Comparison of ENCODE assay signal across 9 cellular contexts in genomic region chr2:70993689-70993986, GRCh38. TPM values are rescaled to one million over a fixed set of nuclear protein-coding genes. Genes with fewer than 3 reads are reported as not detected.
DNase-seq lines count a peak whose midpoint lies in the region; ATAC-seq and TF ChIP-seq lines count a peak whose summit lies in the region.
"Had no signal": no experiment of that assay in that cellular context is flagged by ENCODE, and none has a peak within 500 bp of the region (broad histone marks: within the 10 kb centered on the region; RNA-seq: fewer than 3 reads in every experiment).

No MANE protein-coding gene starts in this region.

- no peak for TF ChIP-seq CTCF in AG04450 (IDR thresholded peaks at IDR 0.05; ENCODE audit: low read depth, low read length)
- TF ChIP-seq CTCF in colonic mucosa (IDR thresholded peaks at IDR 0.05) = no peak

- no peaks in the 10 kb centered on the region for H3K27me3 Mint-ChIP-seq in naive B cell

- no peaks in the 10 kb centered on the region; the same call in 1 of the 2 replicates for H3K9me3 ChIP-seq in AG04450 (ENCODE audit: control insufficient read depth, insufficient read depth, low read length)
- H3K9me3 ChIP-seq in HUES64 (ENCODE audit: insufficient read depth, low read depth, low read length) = no peaks in the 10 kb centered on the region
- no peaks in the 10 kb centered on the region for H3K9me3 ChIP-seq in colonic mucosa

- H3K4me1 ChIP-seq in HUES64 (ENCODE audit: insufficient read depth, low read length) (peaks cover 8% of the 10 kb centered on the region; the same call in 1 of the 2 replicates), colonic mucosa (peaks cover 9% of the 10 kb centered on the region)

- H3K27ac ChIP-seq in AG04450 (ENCODE audit: low read depth, low read length) (no peak overlapping the region), HUES64 (ENCODE audit: low read depth, low read length) (no peak overlapping the region), colonic mucosa (no peak overlapping the region)
- H3K27ac ChIP-seq: epithelial cell of prostate had no signal

- H3K4me3 ChIP-seq in AG04450 (ENCODE audit: low read depth, low read length) = peak overlapping the region; percentile 78
- peak overlapping the region; percentile 82 for H3K4me3 ChIP-seq in HUES64 (ENCODE audit: low read length)
- H3K4me3 ChIP-seq in colonic mucosa = peak overlapping the region; percentile 99

- H3K27me3 ChIP-seq in AG04450 (ENCODE audit: control insufficient read depth, insufficient read depth, low read length) = no peaks in the 10 kb centered on the region
- peaks cover 7% of the 10 kb centered on the region for H3K27me3 ChIP-seq in HUES64 (ENCODE audit: insufficient read depth, low read length)
- H3K27me3 ChIP-seq in colonic mucosa = no peaks in the 10 kb centered on the region

- peaks cover 0 to 3% of the 10 kb centered on the region in 2 donors for H3K36me3 Mint-ChIP-seq in naive B cell

- peaks cover 19% of the 10 kb centered on the region for H3K36me3 ChIP-seq in HUES64 (ENCODE audit: insufficient read depth, low read length)
- peaks cover 5% of the 10 kb centered on the region for H3K36me3 ChIP-seq in colonic mucosa

- WGBS in HUES64 = 85% methylated on average over 2 of the region's 2 CpGs

- H3K9ac ChIP-seq in HUES64 (ENCODE audit: low read depth, low read length) = peak overlapping the region; percentile 68; the same call in 1 of the 2 replicates
- H3K9ac ChIP-seq in colonic mucosa (ENCODE audit: low read depth in 2 of 2, low read length in 2 of 2) = peak overlapping the region; percentile 81 to 93

- POLR2A ChIA-PET in AG04450 (lab: Yijun Ruan, JAX) = interaction anchor here (1.5 kb wide), 1 partner anchor 9 kb away, joined by 3 read pairs; no protein-coding TSS in a partner anchor

- no peaks in the 10 kb centered on the region for H3K9me3 Mint-ChIP-seq in naive B cell

- H3K4me1 Mint-ChIP-seq in naive B cell = peaks cover 30 to 44% (median 38%) of the 10 kb centered on the region in 3 donors

- H3K27ac Mint-ChIP-seq in naive B cell = peak overlapping the region in 5 of 6 donors; percentile 91 to 98 (median 94)

- no peak for DNase-seq in AG04450 (ENCODE audit: low read depth, low spot score)
- no peak for DNase-seq in colonic mucosa
- DNase-seq in naive B cell = no peak
- no peak for DNase-seq in effector CD8-positive, alpha-beta T cell (lab: John Stamatoyannopoulos, UW)
- DNase-seq in T1000 (lab: John Stamatoyannopoulos, UW) = no peak

- intact Hi-C loops in colonic mucosa (cut with DNase I) = no loop called here

- CTCF ChIA-PET in AG04450 (lab: Charles Lee) = interaction anchor here (1.5 to 2.8 kb wide), 3 partner anchors 8 to 45 kb away, joined by 5 to 14 read pairs (median 8); partner anchors contain the start of gene ANKRD53

- ATAC-seq in naive B cell (ENCODE audit: low read depth in 2 of 2) (no peak), GM18520 (IDR thresholded peaks at IDR 0.05; ENCODE audit: unreplicated experiment) (no peak), HG02588 (IDR thresholded peaks at IDR 0.05; ENCODE audit: unreplicated experiment) (no peak)

- peak overlapping the region; percentile 92 to 100 (median 98) for H3K4me3 Mint-ChIP-seq in naive B cell

RNA-seq across cellular contexts. Expression of gene TEX261, which starts 1.0 kb away (rescaled TPM):
- polyA plus RNA-seq in AG04450 (2011; rRNA removed) (106 and 119 TPM in 2 replicates), naive B cell (ENCODE audit: low read depth in 6 of 6) (10 to 100 TPM; 22.5 to 39.2 (median 31.4) TPM)
- polyA minus RNA-seq in AG04450 (2011; rRNA and poly(A)+ RNA removed) = 94.7 and 123 TPM in 2 replicates
- polyA plus RNA-seq in HUES64 (2013, experiment 1 of 2) = 22.2 TPM
- polyA plus RNA-seq in HUES64 (2013, experiment 2 of 2) = 21.3 TPM
- 10 to 100 TPM; 43.6 to 58.8 TPM for total RNA-seq in colonic mucosa

RNA-seq across cellular contexts. Expression of gene ANKRD53, which starts 15.2 kb away (rescaled TPM):
- polyA plus RNA-seq in AG04450 (2011; rRNA removed) (0.72 and 1.1 TPM in 2 replicates), naive B cell (ENCODE audit: low read depth in 6 of 6) (not detected)
- 2.1 and 3.6 TPM in 2 replicates for polyA minus RNA-seq in AG04450 (2011; rRNA and poly(A)+ RNA removed)
- 0.55 TPM for polyA plus RNA-seq in HUES64 (2013, experiment 1 of 2)
- 0.63 TPM for polyA plus RNA-seq in HUES64 (2013, experiment 2 of 2)
- under 1 TPM in 1 of 2 donors, not detected in 1; 0.40 TPM for total RNA-seq in colonic mucosa

RNA-seq across cellular contexts. Expression of gene ATP6V1B1, which starts 57.9 kb away (rescaled TPM):
- polyA plus RNA-seq in AG04450 (2011; rRNA removed) (0.57 and 0.82 TPM in 2 replicates), naive B cell (ENCODE audit: low read depth in 6 of 6) (not detected)
- polyA minus RNA-seq in AG04450 (2011; rRNA and poly(A)+ RNA removed) = 1.0 and 1.7 TPM in 2 replicates
- not detected for polyA plus RNA-seq in HUES64 (2013, experiment 1 of 2)
- polyA plus RNA-seq in HUES64 (2013, experiment 2 of 2) = 0.19 TPM
- total RNA-seq in colonic mucosa = not detected
